8 cellular contexts compared by ENCODE assay signal in genomic region chr19:54115071-54116063, GRCh38. TPM values are rescaled to one million over a fixed set of nuclear protein-coding genes. Genes with fewer than 3 reads are reported as not detected.
DNase-seq lines count a peak whose midpoint lies in the region; TF ChIP-seq lines count a peak whose summit lies in the region.

PRPF31 (plus strand) TSS chr19:54115754; CDS start chr19:54118279, 2,525 bp downstream.
TFPT (minus strand) TSS chr19:54115657; CDS start chr19:54115269, 388 bp downstream.

- H3K9me3 Mint-ChIP-seq in HFFc6, result no peaks in the 10 kb centered on the region; the same call in 1 of the 2 replicates
- H3K9me3 Mint-ChIP-seq in activated naive CD4-positive, alpha-beta T cell treated with anti-CD3 and anti-CD28 coated beads, Interleukin-2, amount 10 ng/mL, durations not matched to agents 7 days and 5 days, result no peaks in the 10 kb centered on the region

- TF ChIP-seq CTCF in HFFc6 (IDR thresholded peaks at IDR 0.05) (no peak), NB4 (IDR thresholded peaks at IDR 0.05; ENCODE audit: low read depth, low read length) (no peak)

- peak; percentile 56 for TF ChIP-seq POLR2A in NB4 (IDR thresholded peaks at IDR 0.05; ENCODE audit: extremely low read depth, insufficient read length)

- CTCF ChIA-PET in activated naive CD4-positive, alpha-beta T cell treated with anti-CD3 and anti-CD28 coated beads, Interleukin-2, amount 10 ng/mL, durations not matched to agents 7 days and 5 days (lab: Charles Lee), result no interaction called here

- peaks cover 13% of the 10 kb centered on the region; the same call in 1 of the 2 replicates for H3K36me3 ChIP-seq in SK-N-MC (ENCODE audit: insufficient read depth, low read length)

- DNase-seq in GM04503 (ENCODE audit: low read depth), result peak; percentile 91
- peak; percentile 96 for DNase-seq in HFFc6
- peak; percentile 97 for DNase-seq in NB4 (ENCODE audit: low read depth)
- DNase-seq in SK-N-MC (ENCODE audit: low read depth, low spot score), result peak; percentile 96
- DNase-seq in activated naive CD4-positive, alpha-beta T cell treated with anti-CD3 and anti-CD28 coated beads, Interleukin-2, amount 10 ng/mL, durations not matched to agents 7 days and 5 days, result peak; percentile 98
- peak; percentile 97 for DNase-seq in germinal center (ENCODE audit: low spot score)
- DNase-seq in non-pigmented ciliary epithelial cell (ENCODE audit: low read depth), result peak; percentile 95
- peak; percentile 100 for DNase-seq in superior temporal gyrus (ENCODE audit: extremely low spot score)

- H3K27me3 Mint-ChIP-seq in HFFc6 (ENCODE audit: insufficient read depth), result peaks cover 8% of the 10 kb centered on the region
- H3K27me3 Mint-ChIP-seq in activated naive CD4-positive, alpha-beta T cell treated with anti-CD3 and anti-CD28 coated beads, Interleukin-2, amount 10 ng/mL, durations not matched to agents 7 days and 5 days, result no peaks in the 10 kb centered on the region

- H3K4me3 ChIP-seq in NB4 (ENCODE audit: low read depth, low read length) (peak within 1 kb of the TSS; percentile 99), SK-N-MC (peak within 1 kb of the TSS; percentile 97)

- H3K4me1 Mint-ChIP-seq in HFFc6 (ENCODE audit: low read depth), result peaks cover 32% of the 10 kb centered on the region
- peaks cover 47% of the 10 kb centered on the region for H3K4me1 Mint-ChIP-seq in activated naive CD4-positive, alpha-beta T cell treated with anti-CD3 and anti-CD28 coated beads, Interleukin-2, amount 10 ng/mL, durations not matched to agents 7 days and 5 days

- H3K27ac ChIP-seq in SK-N-MC, result peak within 1 kb of the TSS; percentile 93

- H3K36me3 Mint-ChIP-seq in HFFc6 (ENCODE audit: low read depth), result peaks cover 33% of the 10 kb centered on the region
- peaks cover 27% of the 10 kb centered on the region for H3K36me3 Mint-ChIP-seq in activated naive CD4-positive, alpha-beta T cell treated with anti-CD3 and anti-CD28 coated beads, Interleukin-2, amount 10 ng/mL, durations not matched to agents 7 days and 5 days

- H3K9ac ChIP-seq in SK-N-MC (ENCODE audit: insufficient read length), result peak within 1 kb of the TSS; percentile 96

- H3K4me3 Mint-ChIP-seq in HFFc6, result peak within 1 kb of the TSS; percentile 97
- H3K4me3 Mint-ChIP-seq in activated naive CD4-positive, alpha-beta T cell treated with anti-CD3 and anti-CD28 coated beads, Interleukin-2, amount 10 ng/mL, durations not matched to agents 7 days and 5 days, result peak within 1 kb of the TSS; percentile 85

- H3K27ac Mint-ChIP-seq in HFFc6, result peak within 1 kb of the TSS; percentile 97
- H3K27ac Mint-ChIP-seq in activated naive CD4-positive, alpha-beta T cell treated with anti-CD3 and anti-CD28 coated beads, Interleukin-2, amount 10 ng/mL, durations not matched to agents 7 days and 5 days, result peak within 1 kb of the TSS; percentile 86

- H3K9me3 ChIP-seq in SK-N-MC (ENCODE audit: low read depth, low read length), result no peaks in the 10 kb centered on the region

RNA-seq across cellular contexts. Expression of gene PRPF31, which starts in this region (rescaled TPM):
- 10 to 100 TPM; 66.1 to 92.5 (median 83.6) TPM for total RNA-seq in HFFc6 (2021; fragmentation: NEBNext Ultra II Directional; extraction: Animal tissue kit (Norgen Biotek cat#: 25700))

RNA-seq across cellular contexts. Expression of gene TFPT, which starts in this region (rescaled TPM):
- total RNA-seq in HFFc6 (2021; fragmentation: NEBNext Ultra II Directional; extraction: Animal tissue kit (Norgen Biotek cat#: 25700)), result 10 to 100 TPM in 5 of 6 experiments, 1 to 10 TPM in 1; 9.3 to 15.4 (median 14.5) TPM

Comparison
In these comparisons a context has a peak if more than half of its experiments do, and no peak if none do; other contexts are left out.
1. Peak in every context shown above with its lines: DNase-seq, H3K4me3 ChIP-seq and H3K27ac ChIP-seq.